ENCODE assay signal across 23 cellular contexts in the genomic region with DNA sequence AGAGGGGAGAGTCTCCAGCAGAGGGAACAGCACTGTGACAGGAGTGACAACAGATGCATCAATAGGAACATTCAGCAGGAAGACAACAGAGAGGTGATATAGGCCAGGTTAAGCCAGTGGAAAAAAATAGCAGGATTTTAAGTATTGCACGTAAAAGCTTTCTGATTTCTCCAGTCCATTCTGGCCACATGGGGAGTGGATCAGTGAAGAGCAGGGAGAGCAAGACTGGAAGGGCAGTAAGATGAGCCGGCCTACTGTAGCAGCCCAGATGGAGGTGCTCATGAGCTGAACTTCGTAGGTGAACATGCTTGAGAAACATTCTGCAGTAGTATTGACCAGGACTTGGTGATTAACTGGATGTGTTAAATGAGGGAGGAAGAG. TPM values are rescaled to one million over a fixed set of nuclear protein-coding genes. Genes with fewer than 3 reads are reported as not detected.
A peak's percentile ranks its signal among the peaks of the same experiment; 100 is the strongest.
DNase-seq lines count a peak whose midpoint lies in the region; ATAC-seq, FAIRE-seq and TF ChIP-seq lines count a peak whose summit lies in the region.
"Had no signal": no experiment of that assay in that cellular context is flagged by ENCODE, and none has a peak within 500 bp of the region (broad histone marks: within the 10 kb centered on the region; RNA-seq: fewer than 3 reads in every experiment).

No MANE protein-coding gene starts in this region.

- TF ChIP-seq RAD21 in HCT116 (IDR thresholded peaks at IDR 0.05; ENCODE audit: low read depth) (no peak), GM12878 (IDR thresholded peaks at IDR 0.05; ENCODE audit: insufficient read depth, low read depth, low read length) (no peak)

- H3K9me3 ChIP-seq in HCT116 (ENCODE audit: control insufficient read depth in 1 of 2, insufficient read depth in 1 of 2, low read depth in 1 of 2, low read length in 2 of 2): no peaks in the 10 kb centered on the region
- H3K9me3 ChIP-seq in GM12878 (replicated peaks; ENCODE audit: control insufficient read depth, insufficient read depth, low read length): no peaks in the 10 kb centered on the region
- no peaks in the 10 kb centered on the region for H3K9me3 ChIP-seq in thyroid gland
- H3K9me3 ChIP-seq: BLaER1, right atrium auricular region, spleen, upper lobe of left lung had no signal

- TF ChIP-seq EP300 in GM12878 (IDR thresholded peaks at IDR 0.05; ENCODE audit: borderline replicate concordance in 1 of 2, control insufficient read depth in 1 of 2, low read depth in 2 of 2, low read length in 2 of 2): no peak

- no peak for TF ChIP-seq CTCF in HCT116 (IDR thresholded peaks at IDR 0.05 in 2 of 3, conservative IDR thresholded peaks at IDR 0.05 in 1 of 3; ENCODE audit: borderline replicate concordance in 1 of 3, insufficient read depth in 1 of 3, low read depth in 2 of 3, low read length in 2 of 3)
- peak in 1 of 3 experiments; percentile 23; a peak in 1 of 6 replicates for TF ChIP-seq CTCF in GM12878 (IDR thresholded peaks at IDR 0.05 in 2 of 3, conservative IDR thresholded peaks at IDR 0.05 in 1 of 3; ENCODE audit: control insufficient read depth in 2 of 3, extremely low read depth in 1 of 3, insufficient read depth in 1 of 3, low read depth in 3 of 3, low read length in 3 of 3)
- no peak for TF ChIP-seq CTCF in thyroid gland (IDR thresholded peaks at IDR 0.05)

- H3K27ac ChIP-seq in HCT116 (ENCODE audit: low read depth, low read length): no peak overlapping the region
- no peak overlapping the region for H3K27ac ChIP-seq in GM12878 (ENCODE audit: control insufficient read depth, insufficient read depth)
- H3K27ac ChIP-seq in thyroid gland: no peak overlapping the region
- H3K27ac ChIP-seq: BLaER1, parathyroid adenoma, right atrium auricular region, spleen, upper lobe of left lung had no signal

- H3K36me3 ChIP-seq in HCT116 (ENCODE audit: control insufficient read depth in 1 of 2, insufficient read depth in 2 of 2, low read length in 2 of 2): peaks cover 15% of the 10 kb centered on the region in 2 experiments; a peak in 3 of 4 replicates
- peaks cover 1 to 8% of the 10 kb centered on the region in 2 experiments; a peak in 3 of 4 replicates for H3K36me3 ChIP-seq in GM12878 (ENCODE audit: control insufficient read depth in 2 of 2, insufficient read depth in 2 of 2, low read length in 1 of 2)
- H3K36me3 ChIP-seq in thyroid gland: peaks cover 4 to 10% of the 10 kb centered on the region in 2 donors

- TF ChIP-seq POLR2A in HCT116 (IDR thresholded peaks at IDR 0.05; ENCODE audit: borderline replicate concordance, extremely low read depth, insufficient read depth, insufficient read length) (no peak), GM12878 (IDR thresholded peaks at IDR 0.05; ENCODE audit: low read depth, low read length) (no peak), thyroid gland (IDR thresholded peaks at IDR 0.05) (no peak)

- BruUV-seq in HCT116 (replicated peaks; lab: Mats Ljungman, UMichigan) (no TSS peak), GM12878 (replicated peaks; lab: Mats Ljungman, UMichigan) (no TSS peak)

- CTCF ChIA-PET in HCT116 (lab: Charles Lee) (no interaction called here), GM12878 (lab: Yijun Ruan, JAX) (interaction anchor here (0.7 kb wide), 1 partner anchor 14 kb away, joined by 3 read pairs; a partner anchor contains a TSS)

- SMC1A ChIA-PET in GM12878 (lab: Charles Lee; ENCODE audit: uncharacterized antibody, unreplicated experiment): no interaction called here

- 88% methylated on average over 3 of the region's 3 CpGs for WGBS in GM12878 (ENCODE audit: insufficient coverage, insufficient replicate concordance, low lambda C conversion rate, missing lambda C conversion rate)
- 94 to 99% methylated on average over 3 of the region's 3 CpGs for WGBS in thyroid gland, 2 donors

- H3K9ac ChIP-seq in HCT116 (ENCODE audit: low read length): no peak overlapping the region
- no peak overlapping the region for H3K9ac ChIP-seq in GM12878 (ENCODE audit: control insufficient read depth, insufficient read depth, low read length)
- H3K9ac ChIP-seq: BLaER1, parathyroid adenoma had no signal

- H2AFZ ChIP-seq in HCT116 (ENCODE audit: low read depth, low read length, poor library complexity, severe bottlenecking) (no peak overlapping the region), GM12878 (ENCODE audit: control insufficient read depth, low read depth, low read length) (no peak overlapping the region)
- H2AFZ ChIP-seq: parathyroid adenoma had no signal

- DNase-seq in ELF-1 (ENCODE audit: low read depth, low spot score): peak; percentile 44
- DNase-seq in HCT116 (ENCODE audit: low read depth, low spot score): no peak
- DNase-seq in GM12878 (ENCODE audit: low read depth, low spot score): no peak
- DNase-seq in left lobe of liver (ENCODE audit: low spot score): no peak
- DNase-seq in thyroid gland: no peak
- no peak for DNase-seq in NCI-H69 (lab: John Stamatoyannopoulos, UW)
- DNase-seq in foreskin melanocyte: no peak
- DNase-seq: activated CD4-positive, alpha-beta T cell treated with anti-CD3 and anti-CD28 coated beads, Interleukin-2, amount 10 ng/mL, durations not matched to agents 24 days and 14 days; activated T-cell treated with anti-CD3 and anti-CD28 coated beads, Interleukin-2, amount 50 U/mL, for 24 hours; dermis blood vessel endothelial cell; kidney glomerular epithelial cell; MM.1S; NCI-H1436 treated with DMSO at 0.1 percent for 48 hours; NCI-H446 treated with DMSO at 0.1 percent for 48 hours; spleen; T-helper 2 cell had no signal

- no peak overlapping the region for H3K4me2 ChIP-seq in HCT116 (ENCODE audit: low read length)
- no peak overlapping the region for H3K4me2 ChIP-seq in GM12878 (ENCODE audit: control insufficient read depth, insufficient read depth)
- H3K4me2 ChIP-seq: BLaER1 had no signal

- no peaks in the 10 kb centered on the region for H4K20me1 ChIP-seq in HCT116 (ENCODE audit: insufficient read depth)
- H4K20me1 ChIP-seq in GM12878 (ENCODE audit: control insufficient read depth, insufficient read depth): no peaks in the 10 kb centered on the region

- POLR2A ChIA-PET in HCT116 (lab: Charles Lee): no interaction called here
- POLR2A ChIA-PET in GM12878 (lab: Charles Lee): no interaction called here

- intact Hi-C loops in HCT116 (cut with micrococcal nuclease): no loop called here
- intact Hi-C loops in GM12878 (cut with micrococcal nuclease; ENCODE audit: unreplicated experiment): no loop called here
- intact Hi-C loops in thyroid gland (cut with DNase I): no loop called here

- H3K9me2 ChIP-seq in HCT116 (ENCODE audit: insufficient read depth): no peaks in the 10 kb centered on the region

- in situ Hi-C loops in GM12878 (cut with MboI): no loop called here

- H3K4me1 ChIP-seq in HCT116 (ENCODE audit: control insufficient read depth in 1 of 2, insufficient read depth in 2 of 2, low read length in 2 of 2) (no peaks in the 10 kb centered on the region), GM12878 (ENCODE audit: control insufficient read depth, insufficient read depth, low read length) (no peaks in the 10 kb centered on the region), thyroid gland (no peaks in the 10 kb centered on the region)
- H3K4me1 ChIP-seq: BLaER1, parathyroid adenoma, right atrium auricular region, spleen had no signal

- RAD21 ChIA-PET in HCT116 (lab: Charles Lee; ENCODE audit: low non-redundant PET in 1 of 2, low total read pairs in 2 of 2, uncharacterized antibody in 2 of 2, unreplicated experiment in 2 of 2): no interaction called here
- RAD21 ChIA-PET in GM12878 (lab: Charles Lee; ENCODE audit: unreplicated experiment): no interaction called here

- H3K4me3 ChIP-seq in HCT116 (replicated peaks in 1 of 2; ENCODE audit: low read depth in 1 of 2, low read length in 2 of 2) (no peak overlapping the region), GM12878 (no peak overlapping the region), thyroid gland (replicated peaks in 1 of 3) (no peak overlapping the region)
- H3K4me3 ChIP-seq: BLaER1, right atrium auricular region, spleen, upper lobe of left lung had no signal

- FAIRE-seq in GM12878 (lab: Jason Lieb, UNC): peak; percentile 7
- FAIRE-seq: endothelial cell of umbilical vein had no signal

- peak; percentile 65 for ATAC-seq in HCT116
- ATAC-seq in GM12878: peak; percentile 54
- ATAC-seq in left lobe of liver: peak; percentile 25
- ATAC-seq: Right ventricle myocardium inferior, SK-N-SH treated with all-trans-retinoic acid at 6 μM for 48 hours had no signal

- H3K79me2 ChIP-seq in HCT116 (ENCODE audit: insufficient read depth, low read length): peaks cover 7% of the 10 kb centered on the region; the same call in 1 of the 2 replicates
- H3K79me2 ChIP-seq in GM12878 (ENCODE audit: control insufficient read depth, insufficient read depth, low read length): no peaks in the 10 kb centered on the region
- H3K79me2 ChIP-seq: parathyroid adenoma had no signal

- H3K27me3 ChIP-seq in HCT116 (ENCODE audit: insufficient read depth, low read length): no peaks in the 10 kb centered on the region
- no peaks in the 10 kb centered on the region for H3K27me3 ChIP-seq in GM12878 (replicated peaks in 1 of 2; ENCODE audit: control insufficient read depth in 2 of 2, insufficient read depth in 2 of 2, low read length in 1 of 2)
- H3K27me3 ChIP-seq in thyroid gland: no peaks in the 10 kb centered on the region
- H3K27me3 ChIP-seq: BLaER1, right atrium auricular region, spleen, upper lobe of left lung had no signal

RNA-seq across cellular contexts. Expression of a gene that starts 1.7 kb away (rescaled TPM):
- total RNA-seq in HCT116 (2021; ENCODE audit: unreplicated experiment) (9.0 TPM), GM12878 (2014; rRNA removed) (5.7 and 6.9 TPM in 2 replicates), GM12878 (2014; rRNA removed; fragmentation: Illumina TruSeq; extraction: Trizol) (9.9 and 10.1 TPM in 2 replicates), GM12878 (2021) (5.7 and 6.5 TPM in 2 replicates), left lobe of liver (7.9 TPM), thyroid gland (10 to 100 TPM; 23.1 to 31.2 (median 25.9) TPM)
- polyA plus RNA-seq in HCT116 (2012): 3.0 and 3.8 TPM in 2 replicates
- total RNA-seq in GM12878 (2013; cell fraction: nucleolus; rRNA removed): 17.2 and 18.1 TPM in 2 replicates
- 3.1 TPM for polyA plus RNA-seq in GM12878 (2011; ENCODE audit: low read depth)
- polyA plus RNA-seq in GM12878 (2011; rRNA removed) (10.2 and 13.9 TPM in 2 replicates), GM12878 (2014; fragmentation: Illumina TruSeq; extraction: Trizol) (11.2 and 11.6 TPM in 2 replicates), GM12878 (2014; fragmentation: Nextera tagmentation; extraction: Ambion mirVana) (1 to 10 TPM; 3.4 to 3.6 TPM), GM12878 (2014; rRNA removed) (5.6 and 6.3 TPM in 2 replicates), GM12878 (2016; fragmentation: Nextera tagmentation; extraction: Ambion mirVana) (1 to 10 TPM; 3.6 to 4.1 TPM)
- 4.7 and 5.0 TPM in 2 replicates for polyA plus RNA-seq in GM12878 (2011; cell fraction: cytosol; rRNA removed)
- 5.4 and 6.5 TPM in 2 replicates for polyA plus RNA-seq in GM12878 (2011; cell fraction: nucleus; rRNA removed)
- 4.0 and 4.7 TPM in 2 replicates for polyA plus RNA-seq in GM12878 (2012)
- polyA minus RNA-seq in GM12878 (2011; rRNA and poly(A)+ RNA removed): 6.9 and 9.1 TPM in 2 replicates
- 3.6 and 4.2 TPM in 2 replicates for polyA minus RNA-seq in GM12878 (2011; cell fraction: cytosol; rRNA and poly(A)+ RNA removed)
- polyA minus RNA-seq in GM12878 (2011; cell fraction: nucleus; rRNA and poly(A)+ RNA removed): 2.8 and 5.3 TPM in 2 replicates

RNA-seq across cellular contexts. Expression of a gene that starts 14.0 kb away (rescaled TPM):
- total RNA-seq in HCT116 (2021; ENCODE audit: unreplicated experiment) (22.6 TPM), GM12878 (2014; rRNA removed) (8.4 and 9.4 TPM in 2 replicates), GM12878 (2014; rRNA removed; fragmentation: Illumina TruSeq; extraction: Trizol) (13.6 and 15.1 TPM in 2 replicates), GM12878 (2021) (18.4 and 21.9 TPM in 2 replicates), left lobe of liver (25.4 TPM), thyroid gland (10 to 100 TPM; 23.4 to 42.1 (median 39.0) TPM)
- 5.1 and 7.2 TPM in 2 replicates for polyA plus RNA-seq in HCT116 (2012)
- 61.3 and 70.2 TPM in 2 replicates for total RNA-seq in GM12878 (2013; cell fraction: nucleolus; rRNA removed)
- 8.1 TPM for polyA plus RNA-seq in GM12878 (2011; ENCODE audit: low read depth)
- polyA plus RNA-seq in GM12878 (2011; rRNA removed) (16.9 and 23.7 TPM in 2 replicates), GM12878 (2014; fragmentation: Illumina TruSeq; extraction: Trizol) (12.3 and 16.1 TPM in 2 replicates), GM12878 (2014; fragmentation: Nextera tagmentation; extraction: Ambion mirVana) (10 to 100 TPM; 10.4 to 16.0 TPM), GM12878 (2014; rRNA removed) (9.5 and 10.4 TPM in 2 replicates), GM12878 (2016; fragmentation: Nextera tagmentation; extraction: Ambion mirVana) (10 to 100 TPM; 24.7 to 27.7 TPM)
- polyA plus RNA-seq in GM12878 (2011; cell fraction: cytosol; rRNA removed): 5.7 and 9.3 TPM in 2 replicates
- 13.9 and 16.4 TPM in 2 replicates for polyA plus RNA-seq in GM12878 (2011; cell fraction: nucleus; rRNA removed)
- 10.5 and 16.5 TPM in 2 replicates for polyA plus RNA-seq in GM12878 (2012)
- 16.8 and 17.3 TPM in 2 replicates for polyA minus RNA-seq in GM12878 (2011; rRNA and poly(A)+ RNA removed)
- 5.1 and 8.7 TPM in 2 replicates for polyA minus RNA-seq in GM12878 (2011; cell fraction: cytosol; rRNA and poly(A)+ RNA removed)
- 10.9 and 19.6 TPM in 2 replicates for polyA minus RNA-seq in GM12878 (2011; cell fraction: nucleus; rRNA and poly(A)+ RNA removed)

RNA-seq across cellular contexts. Expression of a gene that starts 15.0 kb away (rescaled TPM):
- total RNA-seq in HCT116 (2021; ENCODE audit: unreplicated experiment): 10.3 TPM
- polyA plus RNA-seq in HCT116 (2012): 2.7 and 3.4 TPM in 2 replicates
- 1.5 and 1.9 TPM in 2 replicates for total RNA-seq in GM12878 (2013; cell fraction: nucleolus; rRNA removed)
- under 0.01 and 0.16 TPM in 2 replicates for total RNA-seq in GM12878 (2014; rRNA removed)
- total RNA-seq in GM12878 (2014; rRNA removed; fragmentation: Illumina TruSeq; extraction: Trizol): 0.04 and 0.09 TPM in 2 replicates
- 0.08 and 0.38 TPM in 2 replicates for total RNA-seq in GM12878 (2021)
- 0.10 TPM for polyA plus RNA-seq in GM12878 (2011; ENCODE audit: low read depth)
- polyA plus RNA-seq in GM12878 (2011; rRNA removed): 1.1 TPM in 2 replicates
- polyA plus RNA-seq in GM12878 (2011; cell fraction: cytosol; rRNA removed): 0.76 and 1.1 TPM in 2 replicates
- polyA plus RNA-seq in GM12878 (2011; cell fraction: nucleus; rRNA removed): 2.4 and 2.6 TPM in 2 replicates
- 0.11 and 0.13 TPM in 2 replicates for polyA plus RNA-seq in GM12878 (2012)
- 0.15 and 0.67 TPM in 2 replicates for polyA plus RNA-seq in GM12878 (2014; fragmentation: Illumina TruSeq; extraction: Trizol)
- not detected for polyA plus RNA-seq in GM12878 (2014; fragmentation: Nextera tagmentation; extraction: Ambion mirVana)
- 0.03 and 0.05 TPM in 2 replicates for polyA plus RNA-seq in GM12878 (2014; rRNA removed)
- under 1 TPM; 0.05 to 0.06 TPM for polyA plus RNA-seq in GM12878 (2016; fragmentation: Nextera tagmentation; extraction: Ambion mirVana)
- 2.5 and 2.9 TPM in 2 replicates for polyA minus RNA-seq in GM12878 (2011; rRNA and poly(A)+ RNA removed)
- polyA minus RNA-seq in GM12878 (2011; cell fraction: cytosol; rRNA and poly(A)+ RNA removed): 0.83 and 1.2 TPM in 2 replicates
- polyA minus RNA-seq in GM12878 (2011; cell fraction: nucleus; rRNA and poly(A)+ RNA removed): 1.9 and 4.3 TPM in 2 replicates
- 32.2 TPM for total RNA-seq in left lobe of liver
- 10 to 100 TPM in 1 of 4 donors, 1 to 10 TPM in 3; 3.8 to 10.1 (median 5.6) TPM for total RNA-seq in thyroid gland
